Comparison of ENCODE assay signal across 8 cellular contexts in the genomic region with DNA sequence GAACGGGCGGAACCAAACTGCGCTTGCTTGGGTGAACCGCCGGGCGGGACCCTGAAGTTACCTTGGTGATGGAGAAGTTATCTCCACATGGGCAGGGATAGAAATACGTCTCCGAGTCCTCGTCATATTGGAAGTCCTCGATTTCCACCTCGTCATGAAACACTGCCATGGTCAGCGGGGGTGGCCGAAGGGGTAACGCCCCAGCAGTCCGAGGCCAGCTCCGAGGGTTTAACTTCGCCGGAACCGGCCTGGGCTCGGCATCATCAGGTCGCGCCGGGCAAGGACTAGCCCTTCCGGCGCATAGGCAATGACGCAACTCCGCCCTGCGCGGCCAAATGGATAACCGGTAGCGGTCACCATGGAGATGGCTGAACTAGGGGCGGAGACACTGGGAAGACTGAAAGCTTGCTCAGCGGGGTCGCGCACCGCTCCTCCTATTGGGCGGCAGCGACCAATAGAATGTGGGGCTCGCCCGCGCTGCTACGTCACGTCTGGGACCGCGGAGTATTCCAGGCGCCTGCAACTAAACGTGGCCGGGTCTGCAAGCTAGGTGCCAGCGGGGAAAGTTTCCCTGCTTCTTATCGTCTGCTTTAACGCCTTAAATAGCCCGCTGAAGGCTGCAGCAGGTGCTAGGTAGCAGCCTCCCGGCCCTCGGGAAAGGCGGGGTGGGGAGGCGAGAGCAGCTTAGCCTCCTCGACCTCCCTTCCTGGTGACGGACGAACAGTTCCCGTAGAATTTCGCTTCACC.
DNase-seq lines count a peak whose midpoint lies in the region; ATAC-seq and TF ChIP-seq lines count a peak whose summit lies in the region.

Gene DPH3 (minus strand): TSS at position 236 of the 747 bp plus-strand sequence. CDS start 67 bp downstream, at position 169.
Gene OXNAD1 (plus strand): TSS at position 505 of the 747 bp plus-strand sequence. CDS start 5,741 bp downstream, outside the sequence.

- peak within 1 kb of the TSS; percentile 95 for H3K4me3 ChIP-seq in AG10803 (ENCODE audit: low read length)

- ATAC-seq in GM19035 (IDR thresholded peaks at IDR 0.05; ENCODE audit: unreplicated experiment) = peak; percentile 99
- peak; percentile 99 for ATAC-seq in HG03354 (IDR thresholded peaks at IDR 0.05; ENCODE audit: poor library complexity, severe bottlenecking, unreplicated experiment)
- ATAC-seq in activated CD4-positive, CD25-positive, alpha-beta regulatory T cell treated with anti-CD3 and anti-CD28 coated beads, Interleukin-2, amount 50 U/mL, for 24 hours = peak; percentile 97

- no peak; the same call in 1 of the 2 replicates for TF ChIP-seq CTCF in AG10803 (conservative IDR thresholded peaks at IDR 0.05; ENCODE audit: low read length)

- DNase-seq in AG10803 (ENCODE audit: low read depth) = peak; percentile 100
- DNase-seq in NCI-H446 treated with DMSO at 0.1 percent for 48 hours (lab: John Stamatoyannopoulos, UW) = peak; percentile 95
- peak; percentile 99 for DNase-seq in cerebellar cortex (ENCODE audit: low spot score)
- peak; percentile 100 for DNase-seq in islet precursor cell
- DNase-seq in stimulated activated CD4-positive, alpha-beta T cell treated with anti-CD3 and anti-CD28 coated beads, Interleukin-12 subunit alpha, Interleukin-12 subunit beta, amount 100 ng/mL, for 48 hours (ENCODE audit: low read depth in 2 of 3, low spot score in 1 of 3) = peak; percentile 99

Comparison
In these comparisons a context has a peak if more than half of its experiments do, and no peak if none do; other contexts are left out.
1. Peak in every context shown above with its lines: DNase-seq, ATAC-seq and H3K4me3 ChIP-seq.